In the genomic region with DNA sequence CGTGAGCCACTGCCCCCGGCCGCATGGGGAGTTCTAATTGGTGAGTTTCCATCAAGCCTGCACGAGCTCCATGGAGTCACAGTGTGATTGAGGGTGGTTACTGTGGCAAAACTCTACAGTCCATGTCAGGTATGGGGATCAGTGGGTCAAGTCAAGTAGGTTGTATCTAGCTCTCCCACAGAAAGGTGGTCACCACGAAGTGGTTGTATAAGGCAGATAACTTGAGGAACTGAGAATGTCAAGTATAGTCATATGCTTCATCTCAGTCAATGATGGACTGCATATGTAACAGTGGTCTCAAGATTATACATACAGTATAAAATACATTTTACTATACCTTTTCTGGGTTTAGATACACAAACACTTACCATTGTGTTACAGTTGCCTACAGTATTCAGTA, we compare ENCODE assay signal across 7 cellular contexts.
"Had no signal": no experiment of that assay in that cellular context is flagged by ENCODE, and none has a peak within 500 bp of the region (broad histone marks: within the 10 kb centered on the region; RNA-seq: fewer than 3 reads in every experiment).

No MANE protein-coding gene starts in this region.

- H3K4me2 ChIP-seq: GM23338, KMS-11 had no signal

- H3K9me3 ChIP-seq: HAP-1 had no signal

- H3K4me3 ChIP-seq: GM23338, HAP-1 had no signal

- DNase-seq: HFFc6 had no signal

- H3K9ac ChIP-seq: KMS-11 had no signal

- H3K4me1 Mint-ChIP-seq: GM23338, IgD-negative memory B cell had no signal

- H3K4me1 ChIP-seq: HAP-1 had no signal

- H3K36me3 Mint-ChIP-seq: IgD-negative memory B cell had no signal

- H3K4me3 Mint-ChIP-seq: GM23338, HFFc6, IgD-negative memory B cell had no signal

- H3K27me3 Mint-ChIP-seq: IgD-negative memory B cell had no signal

- H3K36me3 ChIP-seq: HAP-1 had no signal

- H3K27ac Mint-ChIP-seq: GM23338, HFFc6, IgD-negative memory B cell had no signal

- FAIRE-seq: HepG2 had no signal

- H3K27ac ChIP-seq: HL-60, KMS-11 had no signal
